17 cellular contexts compared by ENCODE assay signal in the genomic region with DNA sequence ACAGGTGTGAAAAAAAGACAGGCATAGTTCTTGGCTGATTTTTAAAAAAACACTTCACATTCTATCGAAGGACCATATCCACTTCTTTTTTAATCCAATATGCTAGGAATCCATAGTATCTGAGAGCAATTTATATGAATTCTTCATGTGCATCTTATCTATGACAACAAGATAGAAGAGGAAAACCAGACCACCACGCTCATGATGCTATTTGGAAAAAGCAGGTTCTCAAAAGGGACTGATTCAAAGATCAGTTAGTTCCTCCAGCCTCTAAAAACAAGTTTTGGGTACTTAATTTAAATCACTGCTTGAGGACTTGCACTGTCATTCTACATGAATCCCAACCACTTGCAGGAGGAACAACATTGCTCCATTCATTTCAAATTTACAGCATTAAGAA. TPM values are rescaled to one million over a fixed set of nuclear protein-coding genes. Genes with fewer than 3 reads are reported as not detected.
DNase-seq lines count a peak whose midpoint lies in the region; ATAC-seq and TF ChIP-seq lines count a peak whose summit lies in the region.
"Had no signal": no experiment of that assay in that cellular context is flagged by ENCODE, and none has a peak within 500 bp of the region (broad histone marks: within the 10 kb centered on the region; RNA-seq: fewer than 3 reads in every experiment).

No MANE protein-coding gene starts in this region.

- H3K27me3 ChIP-seq in PC-3 (ENCODE audit: low read length) (no peaks in the 10 kb centered on the region), fibroblast of lung (ENCODE audit: control insufficient read depth, insufficient read depth, low read length) (no peaks in the 10 kb centered on the region), subcutaneous abdominal adipose tissue (ENCODE audit: control insufficient read depth in 5 of 5, insufficient read depth in 4 of 5, low read length in 5 of 5) (no peaks in the 10 kb centered on the region)

- no TSS peak for BruUV-seq in PC-3 (replicated peaks; lab: Mats Ljungman, UMichigan)

- H3K9me3 ChIP-seq in PC-3 (ENCODE audit: low read length) (no peaks in the 10 kb centered on the region), fibroblast of lung (ENCODE audit: control insufficient read depth, insufficient read depth, low read depth, low read length) (no peaks in the 10 kb centered on the region), subcutaneous abdominal adipose tissue (ENCODE audit: control insufficient read depth in 5 of 5, low read length in 5 of 5) (no peaks in the 10 kb centered on the region)
- H3K9me3 ChIP-seq: lower lobe of right lung had no signal

- H2AFZ ChIP-seq in PC-3 (ENCODE audit: low read length) (no peak overlapping the region), fibroblast of lung (ENCODE audit: low read length) (no peak overlapping the region)

- TF ChIP-seq CTCF in GM12875 (IDR thresholded peaks at IDR 0.05; ENCODE audit: borderline replicate concordance, insufficient read depth, low read depth, low read length) (no peak), PC-3 (conservative IDR thresholded peaks at IDR 0.05; ENCODE audit: low read depth, low read length) (no peak), fibroblast of lung (conservative IDR thresholded peaks at IDR 0.05 in 1 of 2, IDR thresholded peaks at IDR 0.05 in 1 of 2; ENCODE audit: low read depth in 1 of 2, low read length in 2 of 2) (no peak)

- peaks cover 60% of the 10 kb centered on the region for H3K4me1 ChIP-seq in PC-3 (ENCODE audit: insufficient read depth, low read length)
- H3K4me1 ChIP-seq in fibroblast of lung (ENCODE audit: control insufficient read depth, extremely low read depth, insufficient read depth, low read length) = peaks cover 8% of the 10 kb centered on the region
- peaks cover 0 to 47% (median 13%) of the 10 kb centered on the region in 5 donors for H3K4me1 ChIP-seq in subcutaneous abdominal adipose tissue (ENCODE audit: control insufficient read depth in 5 of 5, insufficient read depth in 5 of 5, low read length in 5 of 5)

- no peaks in the 10 kb centered on the region for H3F3A ChIP-seq in PC-3 (ENCODE audit: low read length, unreplicated experiment)

- H3K36me3 ChIP-seq in PC-3 (ENCODE audit: low read depth, low read length) (no peaks in the 10 kb centered on the region), fibroblast of lung (ENCODE audit: control insufficient read depth, insufficient read depth, low read length) (no peaks in the 10 kb centered on the region), subcutaneous abdominal adipose tissue (ENCODE audit: control insufficient read depth in 5 of 5, insufficient read depth in 5 of 5, low read length in 5 of 5) (no peaks in the 10 kb centered on the region)
- H3K36me3 ChIP-seq: lower lobe of right lung had no signal

- H4K20me1 ChIP-seq in PC-3 (ENCODE audit: low read length) (no peaks in the 10 kb centered on the region), fibroblast of lung (ENCODE audit: control insufficient read depth, extremely low read depth, insufficient read depth, low read length) (no peaks in the 10 kb centered on the region)

- H3K4me2 ChIP-seq in PC-3 (ENCODE audit: low read length) (peak overlapping the region; percentile 71; the same call in 1 of the 2 replicates), fibroblast of lung (ENCODE audit: extremely low read depth, insufficient read depth, low read length) (peak overlapping the region; percentile 68)

- H3K9me2 ChIP-seq in PC-3 (replicated peaks; ENCODE audit: low read length) = no peaks in the 10 kb centered on the region

- in situ Hi-C loops in ACHN (cut with HindIII; ENCODE audit: low pct_ligation_motif_present, low pct_unique_long_range_greater_than_20kb, low sequenced_read_pairs) = no loop called here

- POLR2A ChIA-PET in PC-3 (lab: Charles Lee; ENCODE audit: unreplicated experiment) = no interaction called here

- DNase-seq in PC-3 (no peak), fibroblast of lung (ENCODE audit: low read depth in 2 of 2) (no peak), GM19240 (ENCODE audit: insufficient read length, low spot score) (no peak), DMS153 treated with DMSO at 0.1 percent for 48 hours (lab: John Stamatoyannopoulos, UW; ENCODE audit: unreplicated experiment) (no peak), ACHN (no peak), amniotic stem cell (lab: John Stamatoyannopoulos, UW) (no peak)
- DNase-seq: activated CD4-positive, alpha-beta T cell treated with anti-CD3 and anti-CD28 coated beads, Interleukin-2, amount 10 ng/mL, durations not matched to agents 24 days and 14 days; activated naive CD4-positive, alpha-beta T cell treated with anti-CD3 and anti-CD28 coated beads, Interleukin-2, amount 50 U/mL, for 16 hours; foreskin fibroblast; GF-D8; HFFc6; lower lobe of right lung; NCI-H187; NCI-H446; nephron progenitor cell had no signal

- H3K27ac ChIP-seq in PC-3 (ENCODE audit: low read length) (peak overlapping the region; percentile 90), fibroblast of lung (ENCODE audit: insufficient read depth, low read length) (peak overlapping the region; percentile 43), subcutaneous abdominal adipose tissue (ENCODE audit: low read depth, low read length) (peak overlapping the region; percentile 53)

- H3K9ac ChIP-seq in PC-3 (ENCODE audit: low read length) (peak overlapping the region; percentile 3; the same call in 1 of the 2 replicates), fibroblast of lung (ENCODE audit: insufficient read depth, low read length) (peak overlapping the region; percentile 4), subcutaneous abdominal adipose tissue (ENCODE audit: low read length in 5 of 5) (peak overlapping the region in 1 of 5 donors; percentile 24)

- H3K79me2 ChIP-seq in PC-3 (ENCODE audit: low read length) = peaks cover 30% of the 10 kb centered on the region
- H3K79me2 ChIP-seq in fibroblast of lung (ENCODE audit: control insufficient read depth, insufficient read depth, low read length) = peaks cover 33% of the 10 kb centered on the region

- intact Hi-C loops in PC-3 (cut with micrococcal nuclease) = loop anchor here (5.0 kb wide), 1 partner anchor 49 kb away; no protein-coding TSS in a partner anchor

- ATAC-seq in PC-3 = no peak; the same call in 1 of the 2 replicates
- ATAC-seq: lower lobe of right lung had no signal

- H3K4me3 ChIP-seq in GM12875 (ENCODE audit: low read depth, low read length) (peak overlapping the region; percentile 26), PC-3 (ENCODE audit: low read length) (no peak overlapping the region), fibroblast of lung (replicated peaks in 1 of 4; ENCODE audit: control extremely low read depth in 1 of 4, insufficient read depth in 1 of 4, low read depth in 3 of 4, low read length in 4 of 4) (no peak overlapping the region), subcutaneous abdominal adipose tissue (ENCODE audit: low read depth in 1 of 5, low read length in 5 of 5) (no peak overlapping the region)
- H3K4me3 ChIP-seq: lower lobe of right lung had no signal

- CTCF ChIA-PET in PC-3 (lab: Charles Lee) = no interaction called here

RNA-seq across cellular contexts. Expression of a gene that starts 6.3 kb away (rescaled TPM):
- 4.4 and 8.0 TPM in 2 replicates for total RNA-seq in PC-3 (2014; rRNA removed)
- 5.4 and 12.2 TPM in 2 replicates for total RNA-seq in fibroblast of lung
- 9.3 and 15.7 TPM in 2 replicates for polyA plus RNA-seq in fibroblast of lung
- 6.6 and 13.1 TPM in 2 replicates for polyA plus RNA-seq in fibroblast of lung (2012)
- 34.8 and 73.7 TPM in 2 replicates for polyA minus RNA-seq in fibroblast of lung (ENCODE audit: low replicate concordance)
